8 cellular contexts compared by ENCODE assay signal in genomic region chr3:182740710-182741109, GRCh38. TPM values are rescaled to one million over a fixed set of nuclear protein-coding genes. Genes with fewer than 3 reads are reported as not detected.
A peak's percentile ranks its signal among the peaks of the same experiment; 100 is the strongest.
DNase-seq lines count a peak whose midpoint lies in the region; ATAC-seq and TF ChIP-seq lines count a peak whose summit lies in the region.

No MANE protein-coding gene starts in this region.

- H3K9me2 ChIP-seq in SK-N-SH, result no peaks in the 10 kb centered on the region

- H2AFZ ChIP-seq in SK-N-SH (ENCODE audit: low read depth), result peak overlapping the region; percentile 42; the same call in 1 of the 2 replicates

- TF ChIP-seq RAD21 in SK-N-SH (IDR thresholded peaks at IDR 0.05; ENCODE audit: low read length), result no peak

- DNase-seq in A172 (ENCODE audit: low spot score), result peak; percentile 57
- DNase-seq in HPDE6-E6E7 (ENCODE audit: extremely low spot score), result peak; percentile 73
- DNase-seq in SK-N-SH, result no peak
- peak; percentile 90 for DNase-seq in kidney tubule cell (ENCODE audit: low spot score)
- DNase-seq in activated naive CD4-positive, alpha-beta T cell treated with Interleukin-2 at 50 U/mL for 16 hours, result no peak

- no peak for TF ChIP-seq EP300 in SK-N-SH (IDR thresholded peaks at IDR 0.05; ENCODE audit: borderline replicate concordance in 1 of 2, low read depth in 1 of 2, low read length in 1 of 2)

- TF ChIP-seq CTCF in SK-N-SH (IDR thresholded peaks at IDR 0.05), result no peak

- peaks cover 7% of the 10 kb centered on the region for H3F3A ChIP-seq in SK-N-SH (replicated peaks; ENCODE audit: insufficient read depth)

- H3K9ac ChIP-seq in SK-N-SH, result no peak overlapping the region

- POLR2A ChIA-PET in SK-N-SH (lab: Yijun Ruan, JAX), result no interaction called here

- H3K4me1 ChIP-seq in SK-N-SH (ENCODE audit: control insufficient read depth in 1 of 2, insufficient read depth in 2 of 2, low read depth in 1 of 2, low read length in 1 of 2), result peaks cover 0 to 18% of the 10 kb centered on the region in 2 experiments; a peak in 1 of 4 replicates

- H3K4me2 ChIP-seq in SK-N-SH, result peak overlapping the region; percentile 31

- H3K9me3 ChIP-seq in SK-N-SH, result no peaks in the 10 kb centered on the region

- no peaks in the 10 kb centered on the region for H3K79me2 ChIP-seq in SK-N-SH (ENCODE audit: insufficient read depth)

- CTCF ChIA-PET in SK-N-SH (lab: Yijun Ruan, JAX), result no interaction called here

- no peaks in the 10 kb centered on the region for H3K27me3 ChIP-seq in SK-N-SH (ENCODE audit: insufficient read depth)

- no peak overlapping the region for H3K4me3 ChIP-seq in SK-N-SH (ENCODE audit: low read depth in 2 of 2, low read length in 1 of 2)

- no peaks in the 10 kb centered on the region for H3K36me3 ChIP-seq in SK-N-SH (replicated peaks in 1 of 2; ENCODE audit: control insufficient read depth in 1 of 2, insufficient read depth in 2 of 2, low read length in 1 of 2)

- 62% methylated on average over 6 of the region's 6 CpGs for WGBS in SK-N-SH (ENCODE audit: low lambda C conversion rate)

- no peak for ATAC-seq in GM21825 (IDR thresholded peaks at IDR 0.05; ENCODE audit: unreplicated experiment)
- no peak for ATAC-seq in HG03097 (IDR thresholded peaks at IDR 0.05; ENCODE audit: low FRiP score, unreplicated experiment)
- ATAC-seq in HG03342 (IDR thresholded peaks at IDR 0.05; ENCODE audit: unreplicated experiment), result no peak

- H4K20me1 ChIP-seq in SK-N-SH (ENCODE audit: insufficient read depth), result no peaks in the 10 kb centered on the region

- peak overlapping the region in 1 of 2 experiments; percentile 17; a peak in 1 of 4 replicates for H3K27ac ChIP-seq in SK-N-SH (ENCODE audit: low read depth in 2 of 2, low read length in 1 of 2)

TF ChIP-seq in SK-N-SH, 30 proteins besides CTCF, POLR2A, EP300 and RAD21:
- no peak for TF ChIP-seq JUND (IDR thresholded peaks at IDR 0.05)
- TF ChIP-seq MEF2A (IDR thresholded peaks at IDR 0.05; ENCODE audit: borderline replicate concordance, low read depth), result no peak
- no peak for TF ChIP-seq FOSL2 (IDR thresholded peaks at IDR 0.05; ENCODE audit: borderline replicate concordance, low read depth)
- peak; percentile 46 for TF ChIP-seq PBX3 (IDR thresholded peaks at IDR 0.05)

RNA-seq across cellular contexts. Expression of gene ATP11B, which starts 52.6 kb away (rescaled TPM):
- 50.5 and 55.5 TPM in 2 replicates for total RNA-seq in A172 (2014; rRNA removed; shearing (Covaris generic))
- 8.7 and 11.1 TPM in 2 replicates for polyA plus RNA-seq in SK-N-SH (2012; rRNA removed)
- polyA plus RNA-seq in SK-N-SH (2012; cell fraction: cytosol; rRNA removed), result 13.5 and 16.8 TPM in 2 replicates
- polyA plus RNA-seq in SK-N-SH (2012; cell fraction: nucleus; rRNA removed), result 8.2 and 15.7 TPM in 2 replicates

Comparison
In these comparisons a context has a peak if more than half of its experiments do, and no peak if none do; other contexts are left out.
1. DNase-seq: peak in A172 (single experiment), HPDE6-E6E7 (single experiment) and kidney tubule cell (single experiment); none in SK-N-SH (single experiment) and activated naive CD4-positive, alpha-beta T cell treated with Interleukin-2 at 50 U/mL for 16 hours (single experiment).